ENCODE assay signal across 9 cellular contexts in genomic region chr1:98388431-98388830, GRCh38.
DNase-seq lines count a peak whose midpoint lies in the region; ATAC-seq and TF ChIP-seq lines count a peak whose summit lies in the region.
"Had no signal": no experiment of that assay in that cellular context is flagged by ENCODE, and none has a peak within 500 bp of the region (broad histone marks: within the 10 kb centered on the region; RNA-seq: fewer than 3 reads in every experiment).

No MANE protein-coding gene starts in this region.

- H3K18ac ChIP-seq in H9 (ENCODE audit: insufficient read length, low read depth, low read length), result no peak overlapping the region

- no peaks in the 10 kb centered on the region for H3K9me3 ChIP-seq in H9 (ENCODE audit: control insufficient read depth, low read depth, low read length)

- no peak overlapping the region for H3K4ac ChIP-seq in H9 (ENCODE audit: low read depth, low read length)

- H3K4me2 ChIP-seq in H9 (ENCODE audit: insufficient read depth, insufficient read length, low read length), result no peak overlapping the region

- no peak overlapping the region for H3T11ph ChIP-seq in H9 (ENCODE audit: low read length)

- H3K9ac ChIP-seq in H9 (ENCODE audit: extremely low read depth, insufficient read length, low read length), result no peak overlapping the region

- H3K36me3 Mint-ChIP-seq in activated CD4-positive, alpha-beta memory T cell treated with anti-CD3 and anti-CD28 coated beads, Interleukin-2, amount 10 ng/mL, durations not matched to agents 7 days and 5 days (ENCODE audit: low read depth), result peaks cover 22% of the 10 kb centered on the region
- H3K36me3 Mint-ChIP-seq in H9 (ENCODE audit: insufficient read depth in 1 of 3, low read depth in 3 of 3), result no peaks in the 10 kb centered on the region
- H3K36me3 Mint-ChIP-seq: naive thymus-derived CD8-positive, alpha-beta T cell had no signal

- no peak overlapping the region for H2BK5ac ChIP-seq in H9 (ENCODE audit: insufficient read length, low read length)

- peaks cover 33% of the 10 kb centered on the region for H3K4me1 Mint-ChIP-seq in activated CD4-positive, alpha-beta memory T cell treated with anti-CD3 and anti-CD28 coated beads, Interleukin-2, amount 10 ng/mL, durations not matched to agents 7 days and 5 days
- no peaks in the 10 kb centered on the region for H3K4me1 Mint-ChIP-seq in H9

- peak; percentile 85 for ATAC-seq in HG03175 (IDR thresholded peaks at IDR 0.05; ENCODE audit: unreplicated experiment)
- ATAC-seq: naive thymus-derived CD8-positive, alpha-beta T cell had no signal

- DNase-seq in NOMO-1 treated with DMSO at 0.1 percent for 48 hours (lab: John Stamatoyannopoulos, UW; ENCODE audit: unreplicated experiment) (peak; percentile 9), NOMO-1 treated with dmso at 0.1 percent for 144 hours (lab: John Stamatoyannopoulos, UW; ENCODE audit: unreplicated experiment) (no peak), lung microvascular endothelial cell (ENCODE audit: low read depth in 2 of 2) (peak; percentile 58 to 92), occipital lobe (lab: John Stamatoyannopoulos, UW) (no peak), HuH-7 (ENCODE audit: low spot score) (no peak), H9 (no peak)
- DNase-seq in activated CD4-positive, alpha-beta memory T cell treated with anti-CD3 and anti-CD28 coated beads, Interleukin-2, amount 10 ng/mL, durations not matched to agents 7 days and 5 days, result peak; percentile 62

- H3K9me3 Mint-ChIP-seq in activated CD4-positive, alpha-beta memory T cell treated with anti-CD3 and anti-CD28 coated beads, Interleukin-2, amount 10 ng/mL, durations not matched to agents 7 days and 5 days, result peaks cover 10% of the 10 kb centered on the region
- H3K9me3 Mint-ChIP-seq in H9, result no peaks in the 10 kb centered on the region
- H3K9me3 Mint-ChIP-seq: naive thymus-derived CD8-positive, alpha-beta T cell had no signal

- CTCF ChIA-PET in activated CD4-positive, alpha-beta memory T cell treated with anti-CD3 and anti-CD28 coated beads, Interleukin-2, amount 10 ng/mL, durations not matched to agents 7 days and 5 days (lab: Charles Lee), result interaction anchor here (2.7 kb wide), 1 partner anchor 17 kb away, joined by 8 read pairs; no protein-coding TSS in a partner anchor

- H2BK120ac ChIP-seq in H9 (ENCODE audit: low read depth, low read length, poor library complexity, severe bottlenecking), result no peak overlapping the region

- no peak overlapping the region for H3K56ac ChIP-seq in H9 (ENCODE audit: insufficient read length, low read depth, low read length)

- no peaks in the 10 kb centered on the region for H3K27me3 Mint-ChIP-seq in activated CD4-positive, alpha-beta memory T cell treated with anti-CD3 and anti-CD28 coated beads, Interleukin-2, amount 10 ng/mL, durations not matched to agents 7 days and 5 days
- no peaks in the 10 kb centered on the region; the same call in 1 of the 2 replicates for H3K27me3 Mint-ChIP-seq in H9 (ENCODE audit: low read depth)
- H3K27me3 Mint-ChIP-seq: naive thymus-derived CD8-positive, alpha-beta T cell had no signal

- no peak overlapping the region for H4K91ac ChIP-seq in H9 (ENCODE audit: insufficient read length, low read depth, low read length)

- POLR2A ChIA-PET in activated CD4-positive, alpha-beta memory T cell treated with anti-CD3 and anti-CD28 coated beads, Interleukin-2, amount 10 ng/mL, durations not matched to agents 7 days and 5 days (lab: Charles Lee), result interaction anchor here (0.9 to 2.1 kb wide), 2 partner anchors 12 to 18 kb away, joined by 4 to 10 read pairs; no protein-coding TSS in a partner anchor

- H3K4me3 Mint-ChIP-seq in activated CD4-positive, alpha-beta memory T cell treated with anti-CD3 and anti-CD28 coated beads, Interleukin-2, amount 10 ng/mL, durations not matched to agents 7 days and 5 days, result peak overlapping the region; percentile 2
- no peak overlapping the region for H3K4me3 Mint-ChIP-seq in H9

- H3K4me1 ChIP-seq in H9 (ENCODE audit: insufficient read depth, low read length), result no peaks in the 10 kb centered on the region

- H2BK12ac ChIP-seq in H9 (ENCODE audit: insufficient read length, low read depth, low read length), result no peak overlapping the region

- no peak overlapping the region for H2BK20ac ChIP-seq in H9 (ENCODE audit: low read depth, low read length, poor library complexity, severe bottlenecking)

- H2BK15ac ChIP-seq in H9 (ENCODE audit: low read depth, low read length), result no peak overlapping the region

- H2AK5ac ChIP-seq in H9 (ENCODE audit: insufficient read length, low read length), result no peak overlapping the region

- no peak overlapping the region for H3K27ac ChIP-seq in H9 (ENCODE audit: insufficient read length, low read depth, low read length)

- H3K27me3 ChIP-seq in H9 (ENCODE audit: insufficient read depth, low read length), result no peaks in the 10 kb centered on the region

- no peak overlapping the region for H3K23ac ChIP-seq in H9 (ENCODE audit: insufficient read length, low read depth, low read length)

- H2AFZ ChIP-seq in H9 (ENCODE audit: low read length), result no peak overlapping the region

- TF ChIP-seq CTCF in H9 (conservative IDR thresholded peaks at IDR 0.05), result no peak

- H3K23me2 ChIP-seq in H9 (ENCODE audit: insufficient read length, low read depth, low read length, poor library complexity, severe bottlenecking), result no peaks in the 10 kb centered on the region

- no peak overlapping the region for H3K14ac ChIP-seq in H9 (ENCODE audit: insufficient read depth, low read length)

- H4K5ac ChIP-seq in H9 (ENCODE audit: insufficient read length, low read depth, low read length), result no peak overlapping the region

- H3K79me2 ChIP-seq in H9 (ENCODE audit: insufficient read depth, low read length), result no peaks in the 10 kb centered on the region

- H4K20me1 ChIP-seq in H9 (ENCODE audit: control insufficient read depth, insufficient read depth, insufficient read length), result no peaks in the 10 kb centered on the region

- peak overlapping the region; percentile 84 for H3K27ac Mint-ChIP-seq in activated CD4-positive, alpha-beta memory T cell treated with anti-CD3 and anti-CD28 coated beads, Interleukin-2, amount 10 ng/mL, durations not matched to agents 7 days and 5 days
- no peak overlapping the region for H3K27ac Mint-ChIP-seq in H9

- no CpG with 5 or more reads among the region's 4 CpGs for WGBS in H9 (ENCODE audit: extremely low coverage, insufficient read length, low lambda C conversion rate)

- no peaks in the 10 kb centered on the region for H3K79me1 ChIP-seq in H9 (ENCODE audit: insufficient read depth, low read depth, low read length, poor library complexity, severe bottlenecking)

- no peak overlapping the region for H4K8ac ChIP-seq in H9 (replicated peaks; ENCODE audit: insufficient read length, low read depth, low read length)

Comparison
In these comparisons a context has a peak if more than half of its experiments do, and no peak if none do; other contexts are left out.
1. DNase-seq: peak in NOMO-1 treated with DMSO at 0.1 percent for 48 hours (single experiment), activated CD4-positive, alpha-beta memory T cell treated with anti-CD3 and anti-CD28 coated beads, Interleukin-2, amount 10 ng/mL, durations not matched to agents 7 days and 5 days (single experiment) and lung microvascular endothelial cell (2 of 2); none in NOMO-1 treated with dmso at 0.1 percent for 144 hours (single experiment), occipital lobe (single experiment), HuH-7 (single experiment) and H9 (single experiment).